Comparison of ENCODE assay signal across 23 cellular contexts in the genomic region with DNA sequence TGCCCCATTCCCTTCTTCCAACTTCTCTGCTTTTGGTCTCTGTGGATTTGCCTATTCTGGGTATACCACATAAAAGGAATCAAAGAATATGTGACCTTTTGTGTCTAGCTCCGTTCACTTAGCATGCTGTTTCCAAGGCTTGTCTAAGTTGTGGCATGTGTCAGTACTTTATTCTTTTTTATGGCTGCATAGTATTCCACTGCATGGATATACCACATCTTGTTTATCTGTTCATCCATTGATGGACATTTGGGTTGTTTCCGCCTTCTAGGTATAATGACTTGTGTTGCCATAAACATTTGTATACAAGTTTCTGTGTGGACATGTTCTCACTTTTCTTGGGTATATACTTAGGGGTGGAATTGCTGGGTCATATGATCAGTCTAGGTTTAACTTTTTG.
"Had no signal": no experiment of that assay in that cellular context is flagged by ENCODE, and none has a peak within 500 bp of the region (broad histone marks: within the 10 kb centered on the region; RNA-seq: fewer than 3 reads in every experiment).

No MANE protein-coding gene starts in this region.

- H3K27me3 ChIP-seq: MG63, SJSA1 had no signal

- H3K4me3 ChIP-seq: MG63, SJSA1, SK-N-MC had no signal

- H3K36me3 ChIP-seq: MG63, SJSA1 had no signal

- H3K27ac ChIP-seq: HL-60, SJSA1, SK-N-MC had no signal

- H3K9me3 ChIP-seq: MG63, SJSA1 had no signal

- DNase-seq: Karpas-422, KG1, MG63, NCI-H1092, NCI-H1105 treated with DMSO at 0.1 percent for 48 hours, NCI-H1417 treated with DMSO at 0.1 percent for 48 hours, NCI-H146, NCI-H1694 treated with DMSO at 0.1 percent for 48 hours, NCI-H1930, NCI-H2081, NCI-H2227 treated with DMSO at 0.1 percent for 48 hours, NCI-H510A, NCI-H524 treated with DMSO at 0.1 percent for 48 hours, NCI-H774, Right ventricle myocardium superior, RPMI8226, SIG-M5, T-helper 1 cell had no signal

- FAIRE-seq: HTR-8/SVneo, RCC 7860 had no signal
